Comparison of ENCODE assay signal across 1 cellular context in the genomic region with DNA sequence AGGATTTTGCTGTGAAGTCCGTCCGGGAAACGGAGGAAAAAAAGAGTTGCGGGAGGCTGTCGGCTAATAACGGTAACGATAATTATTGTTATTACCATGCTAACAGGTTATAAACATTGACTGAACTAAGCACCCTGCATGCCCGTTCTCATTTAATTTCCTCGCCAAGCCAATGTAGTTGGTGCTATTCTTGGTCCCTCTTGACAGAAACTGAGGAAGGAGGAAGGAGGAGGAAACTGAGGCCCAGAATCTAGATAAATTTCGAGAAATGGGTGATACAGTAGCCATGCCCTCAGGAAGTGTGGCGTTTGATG.
TF ChIP-seq lines count a peak whose summit lies in the region.

No MANE protein-coding gene starts in this region.

TF ChIP-seq in HepG2, 621 proteins besides CTCF, POLR2A, EP300 and RAD21 (continued from another document and continues in another):
- TF ChIP-seq, protein P1, sequence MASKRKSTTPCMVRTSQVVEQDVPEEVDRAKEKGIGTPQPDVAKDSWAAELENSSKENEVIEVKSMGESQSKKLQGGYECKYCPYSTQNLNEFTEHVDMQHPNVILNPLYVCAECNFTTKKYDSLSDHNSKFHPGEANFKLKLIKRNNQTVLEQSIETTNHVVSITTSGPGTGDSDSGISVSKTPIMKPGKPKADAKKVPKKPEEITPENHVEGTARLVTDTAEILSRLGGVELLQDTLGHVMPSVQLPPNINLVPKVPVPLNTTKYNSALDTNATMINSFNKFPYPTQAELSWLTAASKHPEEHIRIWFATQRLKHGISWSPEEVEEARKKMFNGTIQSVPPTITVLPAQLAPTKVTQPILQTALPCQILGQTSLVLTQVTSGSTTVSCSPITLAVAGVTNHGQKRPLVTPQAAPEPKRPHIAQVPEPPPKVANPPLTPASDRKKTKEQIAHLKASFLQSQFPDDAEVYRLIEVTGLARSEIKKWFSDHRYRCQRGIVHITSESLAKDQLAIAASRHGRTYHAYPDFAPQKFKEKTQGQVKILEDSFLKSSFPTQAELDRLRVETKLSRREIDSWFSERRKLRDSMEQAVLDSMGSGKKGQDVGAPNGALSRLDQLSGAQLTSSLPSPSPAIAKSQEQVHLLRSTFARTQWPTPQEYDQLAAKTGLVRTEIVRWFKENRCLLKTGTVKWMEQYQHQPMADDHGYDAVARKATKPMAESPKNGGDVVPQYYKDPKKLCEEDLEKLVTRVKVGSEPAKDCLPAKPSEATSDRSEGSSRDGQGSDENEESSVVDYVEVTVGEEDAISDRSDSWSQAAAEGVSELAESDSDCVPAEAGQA (IDR thresholded peaks at IDR 0.05; ENCODE audit: low read depth): no peak
- TF ChIP-seq, protein P1 (CRISPR knock-in tag; IDR thresholded peaks at IDR 0.05; ENCODE audit: borderline replicate concordance): no peak
- TF ChIP-seq, protein P2, sequence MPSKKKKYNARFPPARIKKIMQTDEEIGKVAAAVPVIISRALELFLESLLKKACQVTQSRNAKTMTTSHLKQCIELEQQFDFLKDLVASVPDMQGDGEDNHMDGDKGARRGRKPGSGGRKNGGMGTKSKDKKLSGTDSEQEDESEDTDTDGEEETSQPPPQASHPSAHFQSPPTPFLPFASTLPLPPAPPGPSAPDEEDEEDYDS (CRISPR knock-in tag; IDR thresholded peaks at IDR 0.05): no peak
- TF ChIP-seq, protein P3, sequence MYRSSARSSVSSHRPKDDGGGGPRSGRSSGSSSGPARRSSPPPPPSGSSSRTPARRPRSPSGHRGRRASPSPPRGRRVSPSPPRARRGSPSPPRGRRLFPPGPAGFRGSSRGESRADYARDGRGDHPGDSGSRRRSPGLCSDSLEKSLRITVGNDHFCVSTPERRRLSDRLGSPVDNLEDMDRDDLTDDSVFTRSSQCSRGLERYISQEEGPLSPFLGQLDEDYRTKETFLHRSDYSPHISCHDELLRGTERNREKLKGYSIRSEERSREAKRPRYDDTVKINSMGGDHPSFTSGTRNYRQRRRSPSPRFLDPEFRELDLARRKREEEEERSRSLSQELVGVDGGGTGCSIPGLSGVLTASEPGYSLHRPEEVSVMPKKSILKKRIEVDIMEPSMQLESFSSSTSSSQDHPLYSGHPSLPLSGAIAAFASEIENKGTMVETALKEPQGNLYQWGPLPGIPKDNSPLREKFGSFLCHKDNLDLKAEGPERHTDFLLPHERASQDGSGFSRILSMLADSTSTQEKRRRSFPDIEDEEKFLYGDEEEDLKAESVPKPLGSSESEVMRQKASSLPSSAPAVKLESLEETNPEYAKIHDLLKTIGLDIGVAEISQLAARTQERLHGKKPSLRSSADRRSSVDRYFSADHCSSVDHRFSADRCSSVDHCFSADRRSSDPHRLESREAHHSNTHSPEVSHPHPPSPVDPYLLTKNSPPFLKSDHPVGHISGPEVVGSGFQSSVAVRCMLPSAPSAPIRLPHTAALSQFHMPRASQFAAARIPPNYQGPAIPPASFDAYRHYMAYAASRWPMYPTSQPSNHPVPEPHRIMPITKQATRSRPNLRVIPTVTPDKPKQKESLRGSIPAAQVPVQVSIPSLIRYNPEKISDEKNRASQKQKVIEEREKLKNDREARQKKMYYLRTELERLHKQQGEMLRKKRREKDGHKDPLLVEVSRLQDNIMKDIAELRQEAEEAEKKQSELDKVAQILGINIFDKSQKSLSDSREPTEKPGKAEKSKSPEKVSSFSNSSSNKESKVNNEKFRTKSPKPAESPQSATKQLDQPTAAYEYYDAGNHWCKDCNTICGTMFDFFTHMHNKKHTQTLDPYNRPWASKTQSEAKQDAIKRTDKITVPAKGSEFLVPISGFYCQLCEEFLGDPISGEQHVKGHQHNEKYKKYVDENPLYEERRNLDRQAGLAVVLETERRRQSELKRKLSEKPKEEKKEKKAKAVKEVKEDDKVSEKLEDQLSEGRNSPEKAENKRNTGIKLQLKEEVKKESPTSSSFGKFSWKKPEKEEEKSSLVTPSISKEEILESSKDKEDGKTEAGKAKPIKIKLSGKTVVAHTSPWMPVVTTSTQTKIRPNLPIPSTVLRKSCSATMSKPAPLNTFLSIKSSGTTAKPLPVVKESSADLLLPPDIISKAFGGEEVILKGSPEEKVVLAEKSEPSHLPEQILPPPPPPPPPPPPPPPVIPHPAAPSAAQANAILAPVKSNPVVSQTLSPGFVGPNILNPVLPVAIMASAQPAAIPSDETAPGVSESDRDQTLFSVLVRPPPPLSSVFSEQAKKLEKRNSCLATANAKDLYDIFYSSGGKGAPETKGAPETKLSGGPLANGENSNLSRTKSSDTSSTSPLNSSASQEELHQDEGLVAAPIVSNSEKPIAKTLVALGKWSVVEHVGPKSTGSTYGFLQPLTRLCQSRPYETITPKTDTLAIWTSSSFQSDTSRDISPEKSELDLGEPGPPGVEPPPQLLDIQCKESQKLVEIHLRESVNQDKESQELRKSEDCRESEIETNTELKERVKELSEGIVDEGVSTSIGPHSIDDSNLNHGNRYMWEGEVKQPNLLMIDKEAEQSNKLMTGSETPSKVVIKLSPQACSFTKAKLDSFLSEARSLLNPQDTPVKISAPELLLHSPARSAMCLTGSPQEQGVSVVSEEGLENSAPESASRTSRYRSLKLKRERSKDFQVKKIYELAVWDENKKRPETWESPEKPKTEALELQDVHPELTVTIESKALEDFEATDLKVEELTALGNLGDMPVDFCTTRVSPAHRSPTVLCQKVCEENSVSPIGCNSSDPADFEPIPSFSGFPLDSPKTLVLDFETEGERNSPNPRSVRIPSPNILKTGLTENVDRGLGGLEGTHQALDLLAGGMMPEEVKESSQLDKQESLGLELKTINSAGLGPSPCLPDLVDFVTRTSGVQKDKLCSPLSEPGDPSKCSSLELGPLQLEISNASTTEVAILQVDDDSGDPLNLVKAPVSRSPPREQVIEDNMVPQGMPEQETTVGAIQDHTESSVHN (CRISPR knock-in tag; IDR thresholded peaks at IDR 0.05): no peak
- TF ChIP-seq ZNF441 (CRISPR knock-in tag; IDR thresholded peaks at IDR 0.05; ENCODE audit: borderline replicate concordance) (0 out of 2 replicates have a peak, but pooled peaks have one; percentile 2), CENPX (CRISPR knock-in tag; IDR thresholded peaks at IDR 0.05) (no peak), SCMH1 (CRISPR knock-in tag; IDR thresholded peaks at IDR 0.05; ENCODE audit: borderline replicate concordance) (no peak), PHF8 (CRISPR knock-in tag; IDR thresholded peaks at IDR 0.05) (no peak), MAFF (IDR thresholded peaks at IDR 0.05; ENCODE audit: low read depth, low read length) (no peak), ZNF468 (CRISPR knock-in tag; IDR thresholded peaks at IDR 0.05) (no peak), YY1 (IDR thresholded peaks at IDR 0.05; ENCODE audit: insufficient read depth, insufficient replicate concordance, low read depth, low read length) (no peak), KAT2B (IDR thresholded peaks at IDR 0.05; ENCODE audit: borderline replicate concordance, low read depth, low read length) (no peak), TRIM24 (CRISPR knock-in tag; IDR thresholded peaks at IDR 0.05) (no peak), THYN1 (CRISPR knock-in tag; IDR thresholded peaks at IDR 0.05; ENCODE audit: borderline replicate concordance, low read depth) (no peak), NR2F1 (CRISPR knock-in tag; IDR thresholded peaks at IDR 0.05) (peak in 1 of 2 experiments; percentile 28; a peak in 1 of 4 replicates), ZBTB7B (CRISPR knock-in tag; IDR thresholded peaks at IDR 0.05) (no peak; the same call in 1 of the 2 replicates), ZNF530 (CRISPR knock-in tag; IDR thresholded peaks at IDR 0.05; ENCODE audit: low read depth) (no peak), DNMT1 (CRISPR knock-in tag; IDR thresholded peaks at IDR 0.05) (no peak), CHCHD3 (CRISPR knock-in tag; IDR thresholded peaks at IDR 0.05) (no peak), U2AF1 (optimal IDR thresholded peaks at IDR 0.05; ENCODE audit: low read depth, low read length) (no peak), NFKB2 (CRISPR knock-in tag; IDR thresholded peaks at IDR 0.05; ENCODE audit: borderline replicate concordance) (no peak), ZNF780A (CRISPR knock-in tag; IDR thresholded peaks at IDR 0.05) (no peak), ZNF772 (CRISPR knock-in tag; IDR thresholded peaks at IDR 0.05) (no peak; the same call in 1 of the 2 replicates), RBM39 (IDR thresholded peaks at IDR 0.05; ENCODE audit: low read depth, low read length, poor library complexity, severe bottlenecking) (no peak), ZNF337 (CRISPR knock-in tag; IDR thresholded peaks at IDR 0.05; ENCODE audit: borderline replicate concordance, low read depth) (no peak), FOXK1 (CRISPR knock-in tag; IDR thresholded peaks at IDR 0.05; ENCODE audit: borderline replicate concordance, low read depth) (no peak), HMGA1 (CRISPR knock-in tag; conservative IDR thresholded peaks at IDR 0.05) (no peak), RNF2 (conservative IDR thresholded peaks at IDR 0.05; ENCODE audit: low read depth) (no peak; the same call in 1 of the 2 replicates), NCOR1 (IDR thresholded peaks at IDR 0.05; ENCODE audit: borderline replicate concordance, low read length) (0 out of 2 replicates have a peak, but pooled peaks have one; percentile 11), MEIS1 (CRISPR knock-in tag; IDR thresholded peaks at IDR 0.05; ENCODE audit: borderline replicate concordance) (0 out of 2 replicates have a peak, but pooled peaks have one; percentile 5)
- TF ChIP-seq, protein P4, sequence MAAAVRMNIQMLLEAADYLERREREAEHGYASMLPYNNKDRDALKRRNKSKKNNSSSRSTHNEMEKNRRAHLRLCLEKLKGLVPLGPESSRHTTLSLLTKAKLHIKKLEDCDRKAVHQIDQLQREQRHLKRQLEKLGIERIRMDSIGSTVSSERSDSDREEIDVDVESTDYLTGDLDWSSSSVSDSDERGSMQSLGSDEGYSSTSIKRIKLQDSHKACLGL (CRISPR knock-in tag; IDR thresholded peaks at IDR 0.05): no peak; the same call in 1 of the 2 replicates
- TF ChIP-seq, protein P5, sequence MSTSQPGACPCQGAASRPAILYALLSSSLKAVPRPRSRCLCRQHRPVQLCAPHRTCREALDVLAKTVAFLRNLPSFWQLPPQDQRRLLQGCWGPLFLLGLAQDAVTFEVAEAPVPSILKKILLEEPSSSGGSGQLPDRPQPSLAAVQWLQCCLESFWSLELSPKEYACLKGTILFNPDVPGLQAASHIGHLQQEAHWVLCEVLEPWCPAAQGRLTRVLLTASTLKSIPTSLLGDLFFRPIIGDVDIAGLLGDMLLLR (CRISPR knock-in tag; IDR thresholded peaks at IDR 0.05): 0 out of 2 replicates have a peak, but pooled peaks have one; percentile 12
- TF ChIP-seq, protein P6, sequence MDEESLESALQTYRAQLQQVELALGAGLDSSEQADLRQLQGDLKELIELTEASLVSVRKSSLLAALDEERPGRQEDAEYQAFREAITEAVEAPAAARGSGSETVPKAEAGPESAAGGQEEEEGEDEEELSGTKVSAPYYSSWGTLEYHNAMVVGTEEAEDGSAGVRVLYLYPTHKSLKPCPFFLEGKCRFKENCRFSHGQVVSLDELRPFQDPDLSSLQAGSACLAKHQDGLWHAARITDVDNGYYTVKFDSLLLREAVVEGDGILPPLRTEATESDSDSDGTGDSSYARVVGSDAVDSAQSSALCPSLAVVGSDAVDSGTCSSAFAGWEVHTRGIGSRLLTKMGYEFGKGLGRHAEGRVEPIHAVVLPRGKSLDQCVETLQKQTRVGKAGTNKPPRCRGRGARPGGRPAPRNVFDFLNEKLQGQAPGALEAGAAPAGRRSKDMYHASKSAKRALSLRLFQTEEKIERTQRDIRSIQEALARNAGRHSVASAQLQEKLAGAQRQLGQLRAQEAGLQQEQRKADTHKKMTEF (CRISPR knock-in tag; IDR thresholded peaks at IDR 0.05): no peak
- TF ChIP-seq, protein P7, sequence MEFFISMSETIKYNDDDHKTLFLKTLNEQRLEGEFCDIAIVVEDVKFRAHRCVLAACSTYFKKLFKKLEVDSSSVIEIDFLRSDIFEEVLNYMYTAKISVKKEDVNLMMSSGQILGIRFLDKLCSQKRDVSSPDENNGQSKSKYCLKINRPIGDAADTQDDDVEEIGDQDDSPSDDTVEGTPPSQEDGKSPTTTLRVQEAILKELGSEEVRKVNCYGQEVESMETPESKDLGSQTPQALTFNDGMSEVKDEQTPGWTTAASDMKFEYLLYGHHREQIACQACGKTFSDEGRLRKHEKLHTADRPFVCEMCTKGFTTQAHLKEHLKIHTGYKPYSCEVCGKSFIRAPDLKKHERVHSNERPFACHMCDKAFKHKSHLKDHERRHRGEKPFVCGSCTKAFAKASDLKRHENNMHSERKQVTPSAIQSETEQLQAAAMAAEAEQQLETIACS (CRISPR knock-in tag; IDR thresholded peaks at IDR 0.05): no peak
- TF ChIP-seq, protein P8, sequence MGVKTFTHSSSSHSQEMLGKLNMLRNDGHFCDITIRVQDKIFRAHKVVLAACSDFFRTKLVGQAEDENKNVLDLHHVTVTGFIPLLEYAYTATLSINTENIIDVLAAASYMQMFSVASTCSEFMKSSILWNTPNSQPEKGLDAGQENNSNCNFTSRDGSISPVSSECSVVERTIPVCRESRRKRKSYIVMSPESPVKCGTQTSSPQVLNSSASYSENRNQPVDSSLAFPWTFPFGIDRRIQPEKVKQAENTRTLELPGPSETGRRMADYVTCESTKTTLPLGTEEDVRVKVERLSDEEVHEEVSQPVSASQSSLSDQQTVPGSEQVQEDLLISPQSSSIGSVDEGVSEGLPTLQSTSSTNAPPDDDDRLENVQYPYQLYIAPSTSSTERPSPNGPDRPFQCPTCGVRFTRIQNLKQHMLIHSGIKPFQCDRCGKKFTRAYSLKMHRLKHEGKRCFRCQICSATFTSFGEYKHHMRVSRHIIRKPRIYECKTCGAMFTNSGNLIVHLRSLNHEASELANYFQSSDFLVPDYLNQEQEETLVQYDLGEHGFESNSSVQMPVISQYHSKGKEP (CRISPR knock-in tag; IDR thresholded peaks at IDR 0.05): no peak
- TF ChIP-seq, protein P9, sequence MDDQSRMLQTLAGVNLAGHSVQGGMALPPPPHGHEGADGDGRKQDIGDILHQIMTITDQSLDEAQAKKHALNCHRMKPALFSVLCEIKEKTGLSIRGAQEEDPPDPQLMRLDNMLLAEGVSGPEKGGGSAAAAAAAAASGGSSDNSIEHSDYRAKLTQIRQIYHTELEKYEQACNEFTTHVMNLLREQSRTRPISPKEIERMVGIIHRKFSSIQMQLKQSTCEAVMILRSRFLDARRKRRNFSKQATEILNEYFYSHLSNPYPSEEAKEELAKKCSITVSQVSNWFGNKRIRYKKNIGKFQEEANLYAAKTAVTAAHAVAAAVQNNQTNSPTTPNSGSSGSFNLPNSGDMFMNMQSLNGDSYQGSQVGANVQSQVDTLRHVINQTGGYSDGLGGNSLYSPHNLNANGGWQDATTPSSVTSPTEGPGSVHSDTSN (CRISPR knock-in tag; IDR thresholded peaks at IDR 0.05; ENCODE audit: borderline replicate concordance): no peak
